1 cellular context compared by ENCODE assay signal in genomic region chr17:76191891-76192290, GRCh38.
TF ChIP-seq lines count a peak whose summit lies in the region.

No MANE protein-coding gene starts in this region.

TF ChIP-seq in GM23338, 12 proteins besides CTCF, POLR2A, EP300 and RAD21 (continued from another document):
- TF ChIP-seq, protein P1, sequence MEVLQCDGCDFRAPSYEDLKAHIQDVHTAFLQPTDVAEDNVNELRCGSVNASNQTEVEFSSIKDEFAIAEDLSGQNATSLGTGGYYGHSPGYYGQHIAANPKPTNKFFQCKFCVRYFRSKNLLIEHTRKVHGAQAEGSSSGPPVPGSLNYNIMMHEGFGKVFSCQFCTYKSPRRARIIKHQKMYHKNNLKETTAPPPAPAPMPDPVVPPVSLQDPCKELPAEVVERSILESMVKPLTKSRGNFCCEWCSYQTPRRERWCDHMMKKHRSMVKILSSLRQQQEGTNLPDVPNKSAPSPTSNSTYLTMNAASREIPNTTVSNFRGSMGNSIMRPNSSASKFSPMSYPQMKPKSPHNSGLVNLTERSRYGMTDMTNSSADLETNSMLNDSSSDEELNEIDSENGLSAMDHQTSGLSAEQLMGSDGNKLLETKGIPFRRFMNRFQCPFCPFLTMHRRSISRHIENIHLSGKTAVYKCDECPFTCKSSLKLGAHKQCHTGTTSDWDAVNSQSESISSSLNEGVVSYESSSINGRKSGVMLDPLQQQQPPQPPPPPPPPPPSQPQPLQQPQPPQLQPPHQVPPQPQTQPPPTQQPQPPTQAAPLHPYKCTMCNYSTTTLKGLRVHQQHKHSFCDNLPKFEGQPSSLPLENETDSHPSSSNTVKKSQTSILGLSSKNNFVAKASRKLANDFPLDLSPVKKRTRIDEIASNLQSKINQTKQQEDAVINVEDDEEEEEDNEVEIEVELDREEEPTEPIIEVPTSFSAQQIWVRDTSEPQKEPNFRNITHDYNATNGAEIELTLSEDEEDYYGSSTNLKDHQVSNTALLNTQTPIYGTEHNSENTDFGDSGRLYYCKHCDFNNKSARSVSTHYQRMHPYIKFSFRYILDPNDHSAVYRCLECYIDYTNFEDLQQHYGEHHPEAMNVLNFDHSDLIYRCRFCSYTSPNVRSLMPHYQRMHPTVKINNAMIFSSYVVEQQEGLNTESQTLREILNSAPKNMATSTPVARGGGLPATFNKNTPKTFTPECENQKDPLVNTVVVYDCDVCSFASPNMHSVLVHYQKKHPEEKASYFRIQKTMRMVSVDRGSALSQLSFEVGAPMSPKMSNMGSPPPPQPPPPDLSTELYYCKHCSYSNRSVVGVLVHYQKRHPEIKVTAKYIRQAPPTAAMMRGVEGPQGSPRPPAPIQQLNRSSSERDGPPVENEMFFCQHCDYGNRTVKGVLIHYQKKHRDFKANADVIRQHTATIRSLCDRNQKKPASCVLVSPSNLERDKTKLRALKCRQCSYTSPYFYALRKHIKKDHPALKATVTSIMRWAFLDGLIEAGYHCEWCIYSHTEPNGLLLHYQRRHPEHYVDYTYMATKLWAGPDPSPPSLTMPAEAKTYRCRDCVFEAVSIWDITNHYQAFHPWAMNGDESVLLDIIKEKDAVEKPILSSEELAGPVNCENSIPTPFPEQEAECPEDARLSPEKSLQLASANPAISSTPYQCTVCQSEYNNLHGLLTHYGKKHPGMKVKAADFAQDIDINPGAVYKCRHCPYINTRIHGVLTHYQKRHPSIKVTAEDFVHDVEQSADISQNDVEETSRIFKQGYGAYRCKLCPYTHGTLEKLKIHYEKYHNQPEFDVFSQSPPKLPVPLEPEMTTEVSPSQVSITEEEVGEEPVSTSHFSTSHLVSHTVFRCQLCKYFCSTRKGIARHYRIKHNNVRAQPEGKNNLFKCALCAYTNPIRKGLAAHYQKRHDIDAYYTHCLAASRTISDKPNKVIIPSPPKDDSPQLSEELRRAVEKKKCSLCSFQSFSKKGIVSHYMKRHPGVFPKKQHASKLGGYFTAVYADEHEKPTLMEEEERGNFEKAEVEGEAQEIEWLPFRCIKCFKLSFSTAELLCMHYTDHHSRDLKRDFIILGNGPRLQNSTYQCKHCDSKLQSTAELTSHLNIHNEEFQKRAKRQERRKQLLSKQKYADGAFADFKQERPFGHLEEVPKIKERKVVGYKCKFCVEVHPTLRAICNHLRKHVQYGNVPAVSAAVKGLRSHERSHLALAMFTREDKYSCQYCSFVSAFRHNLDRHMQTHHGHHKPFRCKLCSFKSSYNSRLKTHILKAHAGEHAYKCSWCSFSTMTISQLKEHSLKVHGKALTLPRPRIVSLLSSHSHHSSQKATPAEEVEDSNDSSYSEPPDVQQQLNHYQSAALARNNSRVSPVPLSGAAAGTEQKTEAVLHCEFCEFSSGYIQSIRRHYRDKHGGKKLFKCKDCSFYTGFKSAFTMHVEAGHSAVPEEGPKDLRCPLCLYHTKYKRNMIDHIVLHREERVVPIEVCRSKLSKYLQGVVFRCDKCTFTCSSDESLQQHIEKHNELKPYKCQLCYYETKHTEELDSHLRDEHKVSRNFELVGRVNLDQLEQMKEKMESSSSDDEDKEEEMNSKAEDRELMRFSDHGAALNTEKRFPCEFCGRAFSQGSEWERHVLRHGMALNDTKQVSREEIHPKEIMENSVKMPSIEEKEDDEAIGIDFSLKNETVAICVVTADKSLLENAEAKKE (CRISPR knock-in tag; IDR thresholded peaks at IDR 0.05), result no peak
- no peak for TF ChIP-seq ZNF331 (CRISPR knock-in tag; IDR thresholded peaks at IDR 0.05; ENCODE audit: low read depth)
- TF ChIP-seq POLR2AphosphoS5 (IDR thresholded peaks at IDR 0.05; ENCODE audit: low read depth), result no peak
- no peak for TF ChIP-seq CREB1 (CRISPR knock-in tag; IDR thresholded peaks at IDR 0.05; ENCODE audit: low read depth)
- TF ChIP-seq NANOG (IDR thresholded peaks at IDR 0.05; ENCODE audit: borderline replicate concordance), result no peak
